12 cellular contexts compared by ENCODE assay signal in the genomic region with DNA sequence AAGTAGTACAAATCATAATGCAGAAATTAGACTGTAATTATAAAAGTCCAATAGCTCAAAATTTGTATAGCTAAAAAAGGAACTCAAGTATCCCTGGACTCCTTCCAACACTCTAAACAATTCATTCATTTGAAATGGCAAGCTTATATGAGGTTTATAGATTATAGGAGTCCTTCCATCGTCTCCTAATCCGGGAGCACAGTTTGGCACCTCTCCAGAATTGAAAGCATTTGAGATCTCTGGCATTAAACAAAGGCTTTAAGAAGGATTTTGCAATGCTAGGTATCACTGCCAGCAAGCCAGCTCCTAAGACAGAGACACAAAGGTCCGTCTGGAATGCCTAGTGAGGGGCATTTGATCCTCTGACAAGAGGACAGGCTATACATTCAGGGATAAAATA.
DNase-seq lines count a peak whose midpoint lies in the region; FAIRE-seq and TF ChIP-seq lines count a peak whose summit lies in the region.
"Had no signal": no experiment of that assay in that cellular context is flagged by ENCODE, and none has a peak within 500 bp of the region (broad histone marks: within the 10 kb centered on the region; RNA-seq: fewer than 3 reads in every experiment).

No MANE protein-coding gene starts in this region.

- WGBS in prostate gland, result 24% methylated on average over 3 of the region's 3 CpGs

- DNase-seq in HAP-1 (ENCODE audit: low spot score in 2 of 2) (peak; percentile 70 to 72), NCI-H524 treated with DMSO at 0.1 percent for 48 hours (lab: John Stamatoyannopoulos, UW) (peak; percentile 53), epithelial cell of esophagus (ENCODE audit: low read depth) (peak; percentile 76), prostate gland (ENCODE audit: low spot score) (peak; percentile 44), H54 (ENCODE audit: insufficient read length, low spot score) (no peak), activated gamma-delta T cell treated with Interleukin-2 at 50 U/mL for 16 hours (no peak), HFFc6 (no peak)
- DNase-seq in activated CD4-positive, alpha-beta T cell treated with anti-CD3 and anti-CD28 coated beads, Interleukin-2, amount 50 U/mL, for 4 hours, result no peak
- DNase-seq: DMS53 had no signal

- peaks cover 70% of the 10 kb centered on the region for H3K4me1 Mint-ChIP-seq in HFFc6 (ENCODE audit: low read depth)

- TF ChIP-seq CTCF in epithelial cell of esophagus (IDR thresholded peaks at IDR 0.05; ENCODE audit: insufficient read depth, low read depth, low read length, missing control alignments) (no peak), prostate gland (IDR thresholded peaks at IDR 0.05) (no peak), HFFc6 (IDR thresholded peaks at IDR 0.05) (no peak)

- H3K4me1 ChIP-seq in HAP-1 (peaks cover 18% of the 10 kb centered on the region), prostate gland (replicated peaks) (peaks cover 4% of the 10 kb centered on the region)

- H3K27ac Mint-ChIP-seq in HFFc6, result no peak overlapping the region

- no peaks in the 10 kb centered on the region for H3K27me3 ChIP-seq in HAP-1 (ENCODE audit: low read depth)
- H3K27me3 ChIP-seq in prostate gland (replicated peaks; ENCODE audit: insufficient read depth), result no peaks in the 10 kb centered on the region
- H3K27me3 ChIP-seq: upper lobe of left lung had no signal

- no peak for FAIRE-seq in H54 (lab: Jason Lieb, UNC)

- H3K36me3 ChIP-seq in HAP-1 (replicated peaks) (no peaks in the 10 kb centered on the region), prostate gland (no peaks in the 10 kb centered on the region)
- H3K36me3 ChIP-seq: upper lobe of left lung had no signal

- in situ Hi-C loops in HAP-1 (cut with MboI; ENCODE audit: low sequenced_read_pairs), result no loop called here

- no peak overlapping the region for H3K27ac ChIP-seq in prostate gland
- H3K27ac ChIP-seq: PC-9 had no signal

- intact Hi-C loops in prostate gland (cut with DNase I), result loop anchor here (5.0 kb wide), 1 partner anchor 87 kb away; no protein-coding TSS in a partner anchor

- H3K4me3 ChIP-seq in HAP-1 (no peak overlapping the region), epithelial cell of esophagus (ENCODE audit: low read length) (no peak overlapping the region), prostate gland (no peak overlapping the region)
- H3K4me3 ChIP-seq: PC-9, upper lobe of left lung had no signal

- TF ChIP-seq POLR2A in prostate gland (IDR thresholded peaks at IDR 0.05), result no peak
- no peak for TF ChIP-seq POLR2A in H54 (IDR thresholded peaks at IDR 0.05; ENCODE audit: low read depth, low read length)

- no peaks in the 10 kb centered on the region; the same call in none of the 2 replicates for H3K27me3 Mint-ChIP-seq in HFFc6 (ENCODE audit: insufficient read depth)
- H3K27me3 Mint-ChIP-seq: activated T-helper 17 cell treated with anti-CD3 and anti-CD28 coated beads, Interleukin-2, amount 50 U/mL, for 72 hours had no signal

- H3K36me3 Mint-ChIP-seq in HFFc6 (ENCODE audit: low read depth), result peaks cover 16% of the 10 kb centered on the region

- H3K4me3 Mint-ChIP-seq in HFFc6, result no peak overlapping the region

- H3K9me3 ChIP-seq in HAP-1 (no peaks in the 10 kb centered on the region), prostate gland (no peaks in the 10 kb centered on the region)
- H3K9me3 ChIP-seq: upper lobe of left lung had no signal

- no peaks in the 10 kb centered on the region for H3K9me3 Mint-ChIP-seq in HFFc6
- H3K9me3 Mint-ChIP-seq: activated T-helper 17 cell treated with anti-CD3 and anti-CD28 coated beads, Interleukin-2, amount 50 U/mL, for 72 hours had no signal

Comparison
In these comparisons a context has a peak if more than half of its experiments do, and no peak if none do; other contexts are left out.
1. DNase-seq: peak in HAP-1 (2 of 2), NCI-H524 treated with DMSO at 0.1 percent for 48 hours (single experiment), epithelial cell of esophagus (single experiment) and prostate gland (single experiment); none in H54 (single experiment), activated gamma-delta T cell treated with Interleukin-2 at 50 U/mL for 16 hours (single experiment), HFFc6 (single experiment) and activated CD4-positive, alpha-beta T cell treated with anti-CD3 and anti-CD28 coated beads, Interleukin-2, amount 50 U/mL, for 4 hours (0 of 2).